17 cellular contexts compared by ENCODE assay signal in genomic region chr1:30652151-30652915, GRCh38.
DNase-seq lines count a peak whose midpoint lies in the region; ATAC-seq, FAIRE-seq and TF ChIP-seq lines count a peak whose summit lies in the region.
"Had no signal": no experiment of that assay in that cellular context is flagged by ENCODE, and none has a peak within 500 bp of the region (broad histone marks: within the 10 kb centered on the region; RNA-seq: fewer than 3 reads in every experiment).

No MANE protein-coding gene starts in this region.

- peak overlapping the region; percentile 34 for H2BK5ac ChIP-seq in neuronal stem cell (ENCODE audit: low read length)

- H3K23ac ChIP-seq in neuronal stem cell (ENCODE audit: low read depth, low read length, poor library complexity): no peak overlapping the region

- H3K79me1 ChIP-seq in neuronal stem cell (ENCODE audit: low read depth, low read length): no peaks in the 10 kb centered on the region

- no peak overlapping the region for H2BK120ac ChIP-seq in neuronal stem cell (ENCODE audit: low read depth, low read length)

- no peaks in the 10 kb centered on the region for H3K36me3 Mint-ChIP-seq in naive thymus-derived CD8-positive, alpha-beta T cell
- H3K36me3 Mint-ChIP-seq: activated naive CD8-positive, alpha-beta T cell; naive B cell had no signal

- H3K4me1 Mint-ChIP-seq in naive thymus-derived CD8-positive, alpha-beta T cell: peaks cover 13 to 15% (median 14%) of the 10 kb centered on the region in 4 donors

- peak overlapping the region in 1 of 10 donors; percentile 57 for H3K27ac Mint-ChIP-seq in naive thymus-derived CD8-positive, alpha-beta T cell
- H3K27ac Mint-ChIP-seq: activated naive CD8-positive, alpha-beta T cell; naive B cell had no signal

- peak; percentile 36 for ATAC-seq in body of pancreas
- ATAC-seq in naive thymus-derived CD8-positive, alpha-beta T cell: no peak
- ATAC-seq in psoas muscle: no peak
- ATAC-seq: activated T-cell treated with anti-CD3 and anti-CD28 coated beads, Interleukin-2, amount 50 U/mL, for 4 hours; PC-3 had no signal

- H3K27ac ChIP-seq in body of pancreas (no peak overlapping the region), neuronal stem cell (replicated peaks; ENCODE audit: low read length) (no peak overlapping the region), psoas muscle (no peak overlapping the region), kidney (ENCODE audit: low read depth in 2 of 2, low read length in 2 of 2) (no peak overlapping the region)
- H3K27ac ChIP-seq: C4-2B, cardiac muscle cell, sigmoid colon had no signal

- 56 to 63% methylated on average over 4 of the region's 4 CpGs for WGBS in body of pancreas, 2 donors
- no CpG with 5 or more reads among the region's 4 CpGs for WGBS in neuronal stem cell (ENCODE audit: extremely low coverage in 2 of 2, insufficient read length in 2 of 2, insufficient replicate concordance in 1 of 2), 2 donors
- 60 to 71% (median 66%) methylated on average over 4 of the region's 4 CpGs for WGBS in psoas muscle, 3 donors

- H3K4me3 ChIP-seq in body of pancreas (no peak overlapping the region), neuronal stem cell (ENCODE audit: low read length in 2 of 2) (no peak overlapping the region), psoas muscle (no peak overlapping the region), kidney (ENCODE audit: low read length in 2 of 2) (no peak overlapping the region)
- H3K4me3 ChIP-seq: cardiac muscle cell, sigmoid colon had no signal

- H3K4me2 ChIP-seq in neuronal stem cell (ENCODE audit: insufficient read depth, low read length, poor library complexity, severe bottlenecking): peak overlapping the region; percentile 19

- peaks cover 0 to 30% (median 11%) of the 10 kb centered on the region in 5 donors for H3K27me3 Mint-ChIP-seq in naive thymus-derived CD8-positive, alpha-beta T cell

- no peak overlapping the region for H3K4ac ChIP-seq in neuronal stem cell (ENCODE audit: low read length)

- no peak for FAIRE-seq in kidney (lab: Jason Lieb, UNC)
- FAIRE-seq: A204.1 had no signal

- peak; percentile 7 for DNase-seq in NCI-H2029 treated with DMSO at 0.1 percent for 48 hours (lab: John Stamatoyannopoulos, UW)
- DNase-seq in NCI-H2029 (lab: John Stamatoyannopoulos, UW): no peak
- peak; percentile 17 for DNase-seq in NCI-H1105 (lab: John Stamatoyannopoulos, UW)
- DNase-seq in body of pancreas: peak in 3 of 4 donors; percentile 30 to 53 (median 51)
- DNase-seq in neuronal stem cell (ENCODE audit: low spot score): no peak
- no peak for DNase-seq in naive thymus-derived CD8-positive, alpha-beta T cell
- no peak for DNase-seq in psoas muscle
- DNase-seq in kidney: no peak
- DNase-seq: activated CD4-positive, alpha-beta T cell treated with anti-CD3 and anti-CD28 coated beads, Interleukin-2, amount 50 U/mL, for 4 hours; activated T-cell treated with anti-CD3 and anti-CD28 coated beads, Interleukin-2, amount 50 U/mL, for 4 hours; naive B cell; PC-3; sigmoid colon had no signal

- no peak for TF ChIP-seq CTCF in body of pancreas (IDR thresholded peaks at IDR 0.05)
- no peak for TF ChIP-seq CTCF in psoas muscle (IDR thresholded peaks at IDR 0.05)
- no peak for TF ChIP-seq CTCF in kidney (IDR thresholded peaks at IDR 0.05; ENCODE audit: borderline replicate concordance, extremely low read depth, insufficient read depth)

- H2BK15ac ChIP-seq in neuronal stem cell (ENCODE audit: low read length): peak overlapping the region; percentile 69

- H4K8ac ChIP-seq in neuronal stem cell (ENCODE audit: low read depth, low read length): no peak overlapping the region

- H2AFZ ChIP-seq in neuronal stem cell (ENCODE audit: low read length): no peak overlapping the region

- H2AK5ac ChIP-seq in neuronal stem cell (ENCODE audit: low read depth, low read length): peak overlapping the region; percentile 50

- no peak overlapping the region for H2BK12ac ChIP-seq in neuronal stem cell (ENCODE audit: low read length)

- no peak overlapping the region for H3K9ac ChIP-seq in neuronal stem cell (ENCODE audit: low read depth, low read length, poor library complexity)
- no peak overlapping the region for H3K9ac ChIP-seq in kidney (ENCODE audit: low read length in 2 of 2)

- H4K91ac ChIP-seq in neuronal stem cell (ENCODE audit: low read depth, low read length, poor library complexity): no peak overlapping the region

- H3K4me3 Mint-ChIP-seq in naive thymus-derived CD8-positive, alpha-beta T cell: no peak overlapping the region
- H3K4me3 Mint-ChIP-seq: activated naive CD8-positive, alpha-beta T cell; activated T-cell treated with anti-CD3 and anti-CD28 coated beads, Interleukin-2, amount 50 U/mL, for 4 hours; naive B cell had no signal

- H3K4me1 ChIP-seq in body of pancreas (peaks cover 20% of the 10 kb centered on the region), neuronal stem cell (ENCODE audit: control insufficient read depth in 2 of 2, insufficient read depth in 1 of 2, low read depth in 1 of 2, low read length in 2 of 2) (peaks cover 0 to 11% of the 10 kb centered on the region in 2 donors), psoas muscle (no peaks in the 10 kb centered on the region), kidney (ENCODE audit: control insufficient read depth in 1 of 2, insufficient read depth in 1 of 2, low read depth in 1 of 2, low read length in 2 of 2) (no peaks in the 10 kb centered on the region)

- H3K27me3 ChIP-seq in body of pancreas: no peaks in the 10 kb centered on the region
- peaks cover 0 to 9% (median 0%) of the 10 kb centered on the region in 3 experiments for H3K27me3 ChIP-seq in neuronal stem cell (ENCODE audit: control insufficient read depth in 3 of 3, insufficient read depth in 3 of 3, low read depth in 1 of 3, low read length in 3 of 3)
- peaks cover 0 to 26% (median 0%) of the 10 kb centered on the region in 3 donors for H3K27me3 ChIP-seq in psoas muscle (ENCODE audit: insufficient read depth in 3 of 3, low read length in 2 of 3)
- H3K27me3 ChIP-seq: cardiac muscle cell had no signal

- peaks cover 0 to 2% (median 0%) of the 10 kb centered on the region in 9 donors for H3K9me3 Mint-ChIP-seq in naive thymus-derived CD8-positive, alpha-beta T cell
- H3K9me3 Mint-ChIP-seq: activated T-cell treated with anti-CD3 and anti-CD28 coated beads, Interleukin-2, amount 50 U/mL, for 4 hours had no signal

- H3K9me3 ChIP-seq in body of pancreas: no peaks in the 10 kb centered on the region
- no peaks in the 10 kb centered on the region for H3K9me3 ChIP-seq in neuronal stem cell (replicated peaks in 1 of 2; ENCODE audit: control insufficient read depth in 2 of 2, insufficient read depth in 1 of 2, low read depth in 1 of 2, low read length in 2 of 2)
- no peaks in the 10 kb centered on the region for H3K9me3 ChIP-seq in psoas muscle
- no peaks in the 10 kb centered on the region for H3K9me3 ChIP-seq in kidney (ENCODE audit: control insufficient read depth in 1 of 2, low read length in 2 of 2)
- H3K9me3 ChIP-seq: sigmoid colon had no signal

- H3K36me3 ChIP-seq in body of pancreas (replicated peaks in 1 of 2; ENCODE audit: insufficient read depth in 1 of 2, low read depth in 2 of 2) (no peaks in the 10 kb centered on the region), neuronal stem cell (replicated peaks in 1 of 2; ENCODE audit: control insufficient read depth in 2 of 2, insufficient read depth in 2 of 2, low read length in 2 of 2) (no peaks in the 10 kb centered on the region), psoas muscle (ENCODE audit: insufficient read depth in 1 of 2, low read depth in 1 of 2) (no peaks in the 10 kb centered on the region), kidney (ENCODE audit: control insufficient read depth in 1 of 2, insufficient read depth in 2 of 2, low read length in 2 of 2) (no peaks in the 10 kb centered on the region)
- H3K36me3 ChIP-seq: cardiac muscle cell, sigmoid colon had no signal

- H3K18ac ChIP-seq in neuronal stem cell (ENCODE audit: low read length): peak overlapping the region; percentile 35

- TF ChIP-seq POLR2A in body of pancreas (IDR thresholded peaks at IDR 0.05): no peak

- intact Hi-C loops in body of pancreas (cut with DNase I) (no loop called here), psoas muscle (cut with DNase I) (no loop called here), kidney (cut with DNase I) (no loop called here)

- POLR2A ChIA-PET in naive thymus-derived CD8-positive, alpha-beta T cell (lab: Charles Lee): no interaction called here

- peak overlapping the region; percentile 27 for H3K14ac ChIP-seq in neuronal stem cell (ENCODE audit: low read length)

Comparison
In these comparisons a context has a peak if more than half of its experiments do, and no peak if none do; other contexts are left out.
1. DNase-seq: peak in NCI-H2029 treated with DMSO at 0.1 percent for 48 hours (single experiment), NCI-H1105 (single experiment) and body of pancreas (3 of 4); none in NCI-H2029 (single experiment), neuronal stem cell (single experiment), naive thymus-derived CD8-positive, alpha-beta T cell (0 of 10), psoas muscle (0 of 2) and kidney (single experiment).